11 cellular contexts compared by ENCODE assay signal in genomic region chr2:127649100-127649611, GRCh38. TPM values are rescaled to one million over a fixed set of nuclear protein-coding genes. Genes with fewer than 3 reads are reported as not detected.
DNase-seq lines count a peak whose midpoint lies in the region; ATAC-seq, FAIRE-seq and TF ChIP-seq lines count a peak whose summit lies in the region.
"Had no signal": no experiment of that assay in that cellular context is flagged by ENCODE, and none has a peak within 500 bp of the region (broad histone marks: within the 10 kb centered on the region; RNA-seq: fewer than 3 reads in every experiment).

No MANE protein-coding gene starts in this region.

- no peak for FAIRE-seq in kidney (lab: Jason Lieb, UNC)
- FAIRE-seq: endometrium, islet of Langerhans had no signal

- H3K9ac ChIP-seq in SK-N-MC (ENCODE audit: insufficient read length) = peak overlapping the region; percentile 16
- H3K9ac ChIP-seq in kidney (ENCODE audit: low read length in 2 of 2) = no peak overlapping the region

- DNase-seq in NCI-H2171 (lab: John Stamatoyannopoulos, UW) (peak; percentile 2), NCI-H2171 treated with DMSO at 0.1 percent for 48 hours (lab: John Stamatoyannopoulos, UW) (no peak), SK-N-MC (ENCODE audit: low read depth, low spot score) (peak; percentile 50), kidney (peak; percentile 64), superior temporal gyrus (ENCODE audit: extremely low spot score) (peak; percentile 14), NCI-H1105 treated with DMSO at 0.1 percent for 48 hours (lab: John Stamatoyannopoulos, UW) (no peak)

- ATAC-seq in HG03108 (IDR thresholded peaks at IDR 0.05; ENCODE audit: unreplicated experiment) = no peak
- ATAC-seq in HG02884 (IDR thresholded peaks at IDR 0.05; ENCODE audit: unreplicated experiment) = no peak

- intact Hi-C loops in kidney (cut with DNase I) = no loop called here

- H3K9me3 ChIP-seq in SK-N-MC (ENCODE audit: low read depth, low read length) (no peaks in the 10 kb centered on the region), kidney (ENCODE audit: control insufficient read depth in 1 of 2, low read length in 2 of 2) (no peaks in the 10 kb centered on the region)
- H3K9me3 ChIP-seq: right lobe of liver had no signal

- no peak for TF ChIP-seq CTCF in kidney (IDR thresholded peaks at IDR 0.05; ENCODE audit: borderline replicate concordance, extremely low read depth, insufficient read depth)

- H3K27ac ChIP-seq in SK-N-MC (peak overlapping the region; percentile 92), kidney (ENCODE audit: low read depth in 2 of 2, low read length in 2 of 2) (no peak overlapping the region)
- H3K27ac ChIP-seq: right lobe of liver had no signal

- H3K4me3 ChIP-seq in SK-N-MC = peak overlapping the region; percentile 28
- no peak overlapping the region for H3K4me3 ChIP-seq in kidney (ENCODE audit: low read length in 2 of 2)
- H3K4me3 ChIP-seq: right lobe of liver had no signal

- no peaks in the 10 kb centered on the region for H3K36me3 ChIP-seq in SK-N-MC (ENCODE audit: insufficient read depth, low read length)
- no peaks in the 10 kb centered on the region for H3K36me3 ChIP-seq in kidney (ENCODE audit: control insufficient read depth in 1 of 2, insufficient read depth in 2 of 2, low read length in 2 of 2)

- peaks cover 6 to 20% of the 10 kb centered on the region in 2 donors for H3K4me1 ChIP-seq in kidney (ENCODE audit: control insufficient read depth in 1 of 2, insufficient read depth in 1 of 2, low read depth in 1 of 2, low read length in 2 of 2)

RNA-seq across cellular contexts. Expression of gene GPR17, which starts 3.2 kb away (rescaled TPM):
- total RNA-seq in kidney = 0.50 TPM
- 0.39 TPM for polyA plus RNA-seq in kidney (ENCODE audit: insufficient read depth, low read depth, low replicate concordance)
- total RNA-seq: right lobe of liver had no signal

RNA-seq across cellular contexts. Expression of gene LIMS2, which starts 26.2 kb away (rescaled TPM):
- 101 TPM for total RNA-seq in kidney
- polyA plus RNA-seq in kidney (ENCODE audit: insufficient read depth, low read depth, low replicate concordance) = 107 TPM

RNA-seq across cellular contexts. Expression of gene SFT2D3, which starts 52.1 kb away (rescaled TPM):
- total RNA-seq in kidney = 9.3 TPM
- polyA plus RNA-seq in kidney (ENCODE audit: insufficient read depth, low read depth, low replicate concordance) = 5.1 TPM

Comparison
In these comparisons a context has a peak if more than half of its experiments do, and no peak if none do; other contexts are left out.
1. DNase-seq: peak in NCI-H2171 (single experiment), SK-N-MC (single experiment), kidney (single experiment) and superior temporal gyrus (single experiment); none in NCI-H2171 treated with DMSO at 0.1 percent for 48 hours (single experiment) and NCI-H1105 treated with DMSO at 0.1 percent for 48 hours (single experiment).